ENCODE assay signal across 1 cellular context in genomic region chr13:112710855-112711527, GRCh38.
TF ChIP-seq lines count a peak whose summit lies in the region.

No MANE protein-coding gene starts in this region.

TF ChIP-seq in IMR-90, 13 proteins besides CTCF, POLR2A, EP300 and RAD21:
- TF ChIP-seq USF2 (IDR thresholded peaks at IDR 0.05; ENCODE audit: low read depth, low read length) (no peak), RCOR1 (IDR thresholded peaks at IDR 0.05; ENCODE audit: insufficient replicate concordance, low read length) (no peak), NFE2L2 (IDR thresholded peaks at IDR 0.05; ENCODE audit: low read depth, low read length) (no peak), FOS (IDR thresholded peaks at IDR 0.05; ENCODE audit: low read depth, low read length) (no peak), CEBPB (IDR thresholded peaks at IDR 0.05; ENCODE audit: low read depth, low read length) (no peak), SMC3 (IDR thresholded peaks at IDR 0.05; ENCODE audit: low read depth, low read length) (no peak), RFX5 (IDR thresholded peaks at IDR 0.05; ENCODE audit: low read depth, low read length) (no peak), CHD1 (IDR thresholded peaks at IDR 0.05; ENCODE audit: low read depth, low read length) (no peak), MAZ (IDR thresholded peaks at IDR 0.05; ENCODE audit: borderline replicate concordance, low read depth, low read length) (no peak), MXI1 (IDR thresholded peaks at IDR 0.05; ENCODE audit: borderline replicate concordance, low read depth, low read length) (no peak), MAFK (IDR thresholded peaks at IDR 0.05; ENCODE audit: low read depth, low read length) (no peak), BHLHE40 (IDR thresholded peaks at IDR 0.05; ENCODE audit: low read depth, low read length) (no peak)
- TF ChIP-seq, protein P1, sequence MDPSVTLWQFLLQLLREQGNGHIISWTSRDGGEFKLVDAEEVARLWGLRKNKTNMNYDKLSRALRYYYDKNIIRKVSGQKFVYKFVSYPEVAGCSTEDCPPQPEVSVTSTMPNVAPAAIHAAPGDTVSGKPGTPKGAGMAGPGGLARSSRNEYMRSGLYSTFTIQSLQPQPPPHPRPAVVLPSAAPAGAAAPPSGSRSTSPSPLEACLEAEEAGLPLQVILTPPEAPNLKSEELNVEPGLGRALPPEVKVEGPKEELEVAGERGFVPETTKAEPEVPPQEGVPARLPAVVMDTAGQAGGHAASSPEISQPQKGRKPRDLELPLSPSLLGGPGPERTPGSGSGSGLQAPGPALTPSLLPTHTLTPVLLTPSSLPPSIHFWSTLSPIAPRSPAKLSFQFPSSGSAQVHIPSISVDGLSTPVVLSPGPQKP (IDR thresholded peaks at IDR 0.05; ENCODE audit: borderline replicate concordance, low read depth, low read length): no peak
TF ChIP-seq in IMR-90: peak in this region for 0.
